11 cellular contexts compared by ENCODE assay signal in the genomic region with DNA sequence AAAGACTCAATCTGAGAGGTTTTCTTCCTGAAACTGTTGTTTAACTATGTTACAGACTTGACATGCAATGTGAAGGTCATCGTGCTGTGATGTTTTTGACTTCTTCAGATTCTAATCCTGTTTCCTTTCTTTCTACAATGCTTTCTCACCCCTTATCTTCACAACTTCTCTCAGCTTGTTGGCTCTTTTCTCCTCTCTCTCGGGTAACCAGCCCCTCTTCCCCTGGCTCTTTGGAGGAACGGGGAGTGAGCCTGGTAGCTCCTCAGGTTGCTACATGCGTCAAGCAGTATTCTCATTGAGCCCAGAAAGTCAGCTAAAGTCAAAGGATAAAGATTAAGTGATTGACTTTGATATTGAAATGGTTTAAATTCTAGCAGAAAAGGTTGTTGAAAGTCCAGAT.
"Had no signal": no experiment of that assay in that cellular context is flagged by ENCODE, and none has a peak within 500 bp of the region (broad histone marks: within the 10 kb centered on the region; RNA-seq: fewer than 3 reads in every experiment).

No MANE protein-coding gene starts in this region.

- H3K27me3 ChIP-seq: gastrocnemius medialis, tibial nerve had no signal

- DNase-seq: activated CD4-positive, alpha-beta T cell treated with anti-CD3 and anti-CD28 coated beads, Interleukin-2, amount 50 U/mL, for 1 hour; activated CD4-positive, CD25-positive, alpha-beta regulatory T cell; activated naive CD4-positive, alpha-beta T cell treated with Interleukin-2 at 50 U/mL for 16 hours; activated naive CD8-positive, alpha-beta T cell treated with anti-CD3 and anti-CD28 coated beads, Interleukin-2, amount 10 ng/mL, durations not matched to agents 7 days and 5 days; gastrocnemius medialis; stimulated activated CD4-positive, alpha-beta T cell treated with anti-CD3 and anti-CD28 coated beads, Interleukin-2, amount 100 ng/mL, for 24 hours; stimulated activated naive CD4-positive, alpha-beta T cell treated with Interleukin-2 at 50 U/mL for 16 hours had no signal

- H3K4me1 Mint-ChIP-seq: activated naive CD8-positive, alpha-beta T cell treated with anti-CD3 and anti-CD28 coated beads, Interleukin-2, amount 10 ng/mL, durations not matched to agents 7 days and 5 days had no signal

- H3K4me3 Mint-ChIP-seq: activated naive CD8-positive, alpha-beta T cell treated with anti-CD3 and anti-CD28 coated beads, Interleukin-2, amount 10 ng/mL, durations not matched to agents 7 days and 5 days had no signal

- H3K27ac Mint-ChIP-seq: activated naive CD8-positive, alpha-beta T cell treated with anti-CD3 and anti-CD28 coated beads, Interleukin-2, amount 10 ng/mL, durations not matched to agents 7 days and 5 days; activated T-helper 2 cell treated with anti-CD3 and anti-CD28 coated beads, Interferon-gamma antibody, Interleukin-2, Interleukin-4, amounts not matched to agents 10 μg/mL and 5 μg/mL and 100 μg/mL, durations not matched to agents 14 hours and 24 hours and 36 hours; progenitor cell of endocrine pancreas had no signal

- H3K4me3 ChIP-seq: gastrocnemius medialis, tibial nerve had no signal

- H3K4me1 ChIP-seq: gastrocnemius medialis had no signal

- H3K9me3 ChIP-seq: gastrocnemius medialis, tibial nerve had no signal

- ATAC-seq: gastrocnemius medialis, left lobe of liver had no signal

- H3K27ac ChIP-seq: gastrocnemius medialis, tibial nerve had no signal

- H3K9me3 Mint-ChIP-seq: activated naive CD8-positive, alpha-beta T cell treated with anti-CD3 and anti-CD28 coated beads, Interleukin-2, amount 10 ng/mL, durations not matched to agents 7 days and 5 days; activated T-helper 2 cell treated with anti-CD3 and anti-CD28 coated beads, Interferon-gamma antibody, Interleukin-2, Interleukin-4, amounts not matched to agents 10 μg/mL and 5 μg/mL and 100 μg/mL, durations not matched to agents 14 hours and 24 hours and 36 hours had no signal

- H3K27me3 Mint-ChIP-seq: activated naive CD8-positive, alpha-beta T cell treated with anti-CD3 and anti-CD28 coated beads, Interleukin-2, amount 10 ng/mL, durations not matched to agents 7 days and 5 days; progenitor cell of endocrine pancreas had no signal
